Comparison of ENCODE assay signal across 8 cellular contexts in the genomic region with DNA sequence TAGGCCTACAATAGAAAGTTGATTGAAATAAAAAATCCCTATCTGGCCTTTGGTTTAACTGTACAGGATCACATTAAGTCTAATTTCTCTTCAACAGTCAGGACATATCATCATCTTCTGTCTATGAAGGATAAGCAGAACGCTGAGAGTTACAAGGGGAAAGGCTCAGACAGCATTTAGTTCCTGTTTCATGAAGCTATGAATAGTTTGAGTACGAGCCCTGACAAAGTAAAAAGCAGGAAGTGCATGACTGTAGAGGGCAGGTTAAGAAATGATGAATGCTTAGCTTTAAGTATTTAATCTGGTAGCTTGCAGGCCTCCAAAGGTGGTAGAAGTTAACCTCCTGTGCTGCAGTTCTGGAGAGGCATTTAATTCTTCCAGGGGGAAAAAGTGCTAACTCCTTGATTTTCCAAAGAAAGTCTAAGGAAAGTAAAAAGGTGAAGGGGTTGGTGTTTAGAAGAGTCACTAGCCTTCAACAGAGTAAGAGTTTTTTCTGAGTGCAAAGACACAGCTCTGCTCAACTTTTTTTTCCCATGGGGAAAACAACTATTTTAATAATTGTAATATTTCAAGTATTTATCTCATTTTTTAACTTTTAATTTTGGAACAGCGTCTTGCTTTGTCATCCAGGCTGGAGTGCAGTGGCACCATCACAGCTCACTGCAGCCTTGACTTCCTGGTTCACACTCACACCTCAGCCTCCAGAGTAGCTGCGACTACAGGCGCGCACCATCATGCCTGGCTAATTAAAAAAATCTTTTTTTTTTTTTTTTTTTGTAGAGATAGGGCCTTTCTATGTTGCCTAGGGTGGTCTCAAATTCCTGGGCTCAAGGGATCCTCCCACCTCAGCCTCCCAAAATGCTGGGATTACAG.
A peak's percentile ranks its signal among the peaks of the same experiment; 100 is the strongest.
DNase-seq lines count a peak whose midpoint lies in the region; ATAC-seq and TF ChIP-seq lines count a peak whose summit lies in the region.

No MANE protein-coding gene starts in this region.

- no peaks in the 10 kb centered on the region for H3K9me2 ChIP-seq in DOHH2 (replicated peaks; ENCODE audit: control insufficient read depth, low read length)

- H3K9me3 ChIP-seq in DOHH2 (ENCODE audit: control insufficient read depth, insufficient read depth, low read length), result no peaks in the 10 kb centered on the region; the same call in 1 of the 2 replicates
- no peaks in the 10 kb centered on the region for H3K9me3 ChIP-seq in adrenal gland (replicated peaks in 1 of 3)

- H3K4me1 Mint-ChIP-seq in naive B cell, result peaks cover 18 to 29% (median 20%) of the 10 kb centered on the region in 3 donors

- H3K4me3 ChIP-seq in DOHH2 (ENCODE audit: low read length) (peak overlapping the region; percentile 56), adrenal gland (no peak overlapping the region)

- peak overlapping the region; percentile 80 for H3K27ac ChIP-seq in DOHH2 (ENCODE audit: low read depth, low read length)
- peak overlapping the region in 4 of 5 donors; percentile 2 to 70 (median 33) for H3K27ac ChIP-seq in adrenal gland

- H3K4me2 ChIP-seq in DOHH2 (ENCODE audit: low read length), result peak overlapping the region; percentile 61

- H4K20me1 ChIP-seq in DOHH2 (ENCODE audit: control insufficient read depth, insufficient read depth, low read depth, low read length), result no peaks in the 10 kb centered on the region

- intact Hi-C loops in adrenal gland (cut with DNase I) (no loop called here), posterior cingulate gyrus (cut with DNase I) (no loop called here)

- peak overlapping the region; percentile 65 to 94 (median 74) for H3K27ac Mint-ChIP-seq in naive B cell

- peak; percentile 90 for ATAC-seq in HG03521 (IDR thresholded peaks at IDR 0.05; ENCODE audit: unreplicated experiment)
- ATAC-seq in naive B cell (ENCODE audit: low read depth in 2 of 2), result peak; percentile 98 to 99

- peak overlapping the region; percentile 2 to 81 (median 58) for H3K4me3 Mint-ChIP-seq in naive B cell

- no peak for TF ChIP-seq CTCF in DOHH2 (IDR thresholded peaks at IDR 0.05; ENCODE audit: low read depth, low read length, poor library complexity, severe bottlenecking)
- no peak for TF ChIP-seq CTCF in GM20000 (IDR thresholded peaks at IDR 0.05; ENCODE audit: extremely low read depth, missing control alignments)
- no peak for TF ChIP-seq CTCF in adrenal gland (IDR thresholded peaks at IDR 0.05)

- H3K27me3 ChIP-seq in DOHH2 (ENCODE audit: control insufficient read depth, low read length) (no peaks in the 10 kb centered on the region), adrenal gland (no peaks in the 10 kb centered on the region)

- peaks cover 21% of the 10 kb centered on the region for H3K4me1 ChIP-seq in DOHH2 (ENCODE audit: control insufficient read depth, low read length)
- H3K4me1 ChIP-seq in adrenal gland (replicated peaks in 1 of 2), result peaks cover 10 to 31% of the 10 kb centered on the region in 2 donors

- H3K27me3 Mint-ChIP-seq in naive B cell, result no peaks in the 10 kb centered on the region

- DNase-seq in GM20000 (ENCODE audit: low spot score) (peak; percentile 42), adrenal gland (no peak), naive B cell (peak; percentile 55), AG20443 (ENCODE audit: low spot score) (no peak), posterior cingulate gyrus (no peak)
- no peak for DNase-seq in stimulated activated CD4-positive, alpha-beta T cell treated with anti-CD3 and anti-CD28 coated beads, Interleukin-1b, Interleukin-23, amount 100 ng/mL, for 48 hours

- WGBS in adrenal gland, 4 donors, result 69 to 73% (median 72%) methylated on average over 6 of the region's 6 CpGs

- peaks cover 8 to 27% of the 10 kb centered on the region in 2 donors for H3K36me3 Mint-ChIP-seq in naive B cell

- no peaks in the 10 kb centered on the region for H3F3A ChIP-seq in DOHH2 (ENCODE audit: control insufficient read depth, insufficient read depth)

- TF ChIP-seq POLR2A in adrenal gland (IDR thresholded peaks at IDR 0.05), result no peak

- H3K79me2 ChIP-seq in DOHH2 (ENCODE audit: control insufficient read depth, low read length), result no peaks in the 10 kb centered on the region

- peaks cover 0 to 10% (median 0%) of the 10 kb centered on the region in 7 donors for H3K9me3 Mint-ChIP-seq in naive B cell

- H3K36me3 ChIP-seq in DOHH2 (ENCODE audit: control insufficient read depth, low read length) (peaks cover 5% of the 10 kb centered on the region; the same call in 1 of the 2 replicates), adrenal gland (replicated peaks in 1 of 2) (no peaks in the 10 kb centered on the region)

Comparison
In these comparisons a context has a peak if more than half of its experiments do, and no peak if none do; other contexts are left out.
1. DNase-seq: peak in GM20000 (single experiment) and naive B cell (single experiment); none in adrenal gland (0 of 7), AG20443 (single experiment), posterior cingulate gyrus (0 of 10) and stimulated activated CD4-positive, alpha-beta T cell treated with anti-CD3 and anti-CD28 coated beads, Interleukin-1b, Interleukin-23, amount 100 ng/mL, for 48 hours (single experiment).